ENCODE assay signal across 17 cellular contexts in genomic region chr15:22948056-22948455, GRCh38. TPM values are rescaled to one million over a fixed set of nuclear protein-coding genes. Genes with fewer than 3 reads are reported as not detected.
A peak's percentile ranks its signal among the peaks of the same experiment; 100 is the strongest.
DNase-seq lines count a peak whose midpoint lies in the region; ATAC-seq and TF ChIP-seq lines count a peak whose summit lies in the region.
"Had no signal": no experiment of that assay in that cellular context is flagged by ENCODE, and none has a peak within 500 bp of the region (broad histone marks: within the 10 kb centered on the region; RNA-seq: fewer than 3 reads in every experiment).

No MANE protein-coding gene starts in this region.

- intact Hi-C loops in A673 (cut with micrococcal nuclease; ENCODE audit: unreplicated experiment) (no loop called here), dorsolateral prefrontal cortex (cut with DNase I) (no loop called here)

- no peak overlapping the region for H3K4me3 Mint-ChIP-seq in osteocyte (ENCODE audit: unreplicated experiment)
- H3K4me3 Mint-ChIP-seq: activated CD4-positive, alpha-beta T cell treated with anti-CD3 and anti-CD28 coated beads, Interleukin-2, amount 10 ng/mL, durations not matched to agents 24 days and 14 days had no signal

- peaks cover 34% of the 10 kb centered on the region for H3K4me1 Mint-ChIP-seq in osteocyte (ENCODE audit: unreplicated experiment)

- H3K4me3 ChIP-seq in A673 (ENCODE audit: low read depth, low read length, poor library complexity, severe bottlenecking) (no peak overlapping the region), NB4 (ENCODE audit: low read depth, low read length) (no peak overlapping the region), dorsolateral prefrontal cortex (peak overlapping the region in 1 of 59 donors; percentile 38)

- H3K4me1 ChIP-seq in A673 (ENCODE audit: insufficient read depth, low read length, poor library complexity, severe bottlenecking) = peaks cover 40% of the 10 kb centered on the region

- CTCF ChIA-PET in A673 (lab: Charles Lee) = no interaction called here

- POLR2A ChIA-PET in A673 (lab: Charles Lee; ENCODE audit: low non-redundant PET) = interaction anchor here (0.7 kb wide), 1 partner anchor 19 kb away, joined by 3 read pairs; no protein-coding TSS in a partner anchor

- BruUV-seq in A673 (replicated peaks; lab: Mats Ljungman, UMichigan) = no TSS peak

- peaks cover 13% of the 10 kb centered on the region for H3K36me3 ChIP-seq in A673 (ENCODE audit: insufficient read depth, low read length, poor library complexity, severe bottlenecking)

- no peak for TF ChIP-seq CTCF in A673 (conservative IDR thresholded peaks at IDR 0.05; ENCODE audit: low read depth, low read length)
- no peak for TF ChIP-seq CTCF in NB4 (IDR thresholded peaks at IDR 0.05; ENCODE audit: low read depth, low read length)
- TF ChIP-seq CTCF in dorsolateral prefrontal cortex (IDR thresholded peaks at IDR 0.05 in 54 of 56, conservative IDR thresholded peaks at IDR 0.05 in 2 of 56; ENCODE audit: low read depth in 1 of 56, partially characterized antibody in 56 of 56) = no peak
- TF ChIP-seq CTCF in osteocyte (IDR thresholded peaks at IDR 0.05) = no peak

- no peaks in the 10 kb centered on the region for H3K9me3 ChIP-seq in A673 (ENCODE audit: low read depth, low read length, poor library complexity, severe bottlenecking)
- H3K9me3 ChIP-seq: SK-N-SH had no signal

- TF ChIP-seq POLR2A in NB4 (IDR thresholded peaks at IDR 0.05; ENCODE audit: extremely low read depth, insufficient read length) = no peak

- peaks cover 11% of the 10 kb centered on the region for H3K36me3 Mint-ChIP-seq in osteocyte (ENCODE audit: unreplicated experiment)

- peak overlapping the region; percentile 89 for H3K27ac Mint-ChIP-seq in osteocyte (ENCODE audit: unreplicated experiment)
- H3K27ac Mint-ChIP-seq: activated CD4-positive, alpha-beta T cell treated with anti-CD3 and anti-CD28 coated beads, Interleukin-2, amount 10 ng/mL, durations not matched to agents 24 days and 14 days had no signal

- no peaks in the 10 kb centered on the region for H3K27me3 Mint-ChIP-seq in osteocyte (ENCODE audit: unreplicated experiment)

- peak overlapping the region; percentile 65 for H3K27ac ChIP-seq in A673 (ENCODE audit: low read depth, low read length, poor library complexity, severe bottlenecking)
- peak overlapping the region in 36 of 59 donors; percentile 2 to 90 (median 42) for H3K27ac ChIP-seq in dorsolateral prefrontal cortex

- DNase-seq in A673 (ENCODE audit: low spot score) (peak; percentile 42), NB4 (ENCODE audit: low read depth) (peak; percentile 49), dorsolateral prefrontal cortex (no peak), osteocyte (ENCODE audit: extremely low spot score, unreplicated experiment) (no peak), midbrain (lab: John Stamatoyannopoulos, UW) (no peak), DMS53 (lab: John Stamatoyannopoulos, UW) (no peak)
- no peak for DNase-seq in activated CD4-positive, CD25-positive, alpha-beta regulatory T cell treated with anti-CD3 and anti-CD28 coated beads, Interleukin-2, amount 50 U/mL, for 72 hours
- DNase-seq: activated CD4-positive, alpha-beta T cell treated with anti-CD3 and anti-CD28 coated beads, Interleukin-2, amount 10 ng/mL, durations not matched to agents 24 days and 14 days; activated naive CD4-positive, alpha-beta T cell treated with anti-CD3 and anti-CD28 coated beads, Interleukin-2, amount 50 U/mL, for 16 hours; cortex of kidney; MV-4-11; naive thymus-derived CD4-positive, alpha-beta T cell; NCI-H2081; OCI-M1; SK-N-SH had no signal

- ATAC-seq in HG03439 (IDR thresholded peaks at IDR 0.05; ENCODE audit: unreplicated experiment) = no peak
- ATAC-seq: naive thymus-derived CD4-positive, alpha-beta T cell had no signal

- H3K27me3 ChIP-seq in A673 (replicated peaks; ENCODE audit: insufficient read depth, low read depth, low read length, poor library complexity) (no peaks in the 10 kb centered on the region), dorsolateral prefrontal cortex (no peaks in the 10 kb centered on the region)

- no peaks in the 10 kb centered on the region for H3K9me3 Mint-ChIP-seq in osteocyte (ENCODE audit: unreplicated experiment)
- H3K9me3 Mint-ChIP-seq: activated CD4-positive, alpha-beta T cell treated with anti-CD3 and anti-CD28 coated beads, Interleukin-2, amount 10 ng/mL, durations not matched to agents 24 days and 14 days; naive thymus-derived CD4-positive, alpha-beta T cell; stimulated activated naive CD8-positive, alpha-beta T cell treated with anti-CD3 and anti-CD28 coated beads, Interleukin-15, Interleukin-2, amounts not matched to agents 100 ng/mL and 50 ng/mL, for 24 hours had no signal

RNA-seq across cellular contexts. Expression of gene CYFIP1, which starts 32.1 kb away (rescaled TPM):
- 112 and 128 TPM in 2 replicates for total RNA-seq in A673 (2021)
- 100 to 1,000 TPM in 18 of 120 experiments, 10 to 100 TPM in 102; 46.3 to 138 (median 84.8) TPM for total RNA-seq in dorsolateral prefrontal cortex
- total RNA-seq in osteocyte = 118 TPM in 2 replicates

Comparison
In these comparisons a context has a peak if more than half of its experiments do, and no peak if none do; other contexts are left out.
1. DNase-seq: peak in A673 (single experiment) and NB4 (single experiment); none in dorsolateral prefrontal cortex (0 of 10), osteocyte (single experiment), midbrain (single experiment), DMS53 (single experiment) and activated CD4-positive, CD25-positive, alpha-beta regulatory T cell treated with anti-CD3 and anti-CD28 coated beads, Interleukin-2, amount 50 U/mL, for 72 hours (single experiment).